ENCODE assay signal across 8 cellular contexts in genomic region chr6:39724787-39725631, GRCh38. TPM values are rescaled to one million over a fixed set of nuclear protein-coding genes. Genes with fewer than 3 reads are reported as not detected.
A peak's percentile ranks its signal among the peaks of the same experiment; 100 is the strongest.
DNase-seq lines count a peak whose midpoint lies in the region; ATAC-seq and TF ChIP-seq lines count a peak whose summit lies in the region.

A gene with protein sequence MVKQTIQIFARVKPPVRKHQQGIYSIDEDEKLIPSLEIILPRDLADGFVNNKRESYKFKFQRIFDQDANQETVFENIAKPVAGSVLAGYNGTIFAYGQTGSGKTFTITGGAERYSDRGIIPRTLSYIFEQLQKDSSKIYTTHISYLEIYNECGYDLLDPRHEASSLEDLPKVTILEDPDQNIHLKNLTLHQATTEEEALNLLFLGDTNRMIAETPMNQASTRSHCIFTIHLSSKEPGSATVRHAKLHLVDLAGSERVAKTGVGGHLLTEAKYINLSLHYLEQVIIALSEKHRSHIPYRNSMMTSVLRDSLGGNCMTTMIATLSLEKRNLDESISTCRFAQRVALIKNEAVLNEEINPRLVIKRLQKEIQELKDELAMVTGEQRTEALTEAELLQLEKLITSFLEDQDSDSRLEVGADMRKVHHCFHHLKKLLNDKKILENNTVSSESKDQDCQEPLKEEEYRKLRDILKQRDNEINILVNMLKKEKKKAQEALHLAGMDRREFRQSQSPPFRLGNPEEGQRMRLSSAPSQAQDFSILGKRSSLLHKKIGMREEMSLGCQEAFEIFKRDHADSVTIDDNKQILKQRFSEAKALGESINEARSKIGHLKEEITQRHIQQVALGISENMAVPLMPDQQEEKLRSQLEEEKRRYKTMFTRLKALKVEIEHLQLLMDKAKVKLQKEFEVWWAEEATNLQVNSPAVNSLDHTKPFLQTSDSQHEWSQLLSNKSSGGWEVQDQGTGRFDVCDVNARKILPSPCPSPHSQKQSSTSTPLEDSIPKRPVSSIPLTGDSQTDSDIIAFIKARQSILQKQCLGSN (minus strand): TSS chr6:39725408. CDS start chr6:39725310, 98 bp downstream.

- H3K4me2 ChIP-seq in GM23248 (ENCODE audit: unreplicated experiment): peak within 1 kb of the TSS; percentile 83
- peak within 1 kb of the TSS; percentile 68 for H3K4me2 ChIP-seq in Loucy (ENCODE audit: low read depth, low read length, poor library complexity, severe bottlenecking)
- H3K4me2 ChIP-seq in SK-N-SH: peak within 1 kb of the TSS; percentile 95

- DNase-seq in DMS79 (lab: John Stamatoyannopoulos, UW) (peak; percentile 90), GM23248 (peak; percentile 97), SK-N-SH (peak; percentile 98), cardiac muscle cell (ENCODE audit: low read depth in 1 of 2, low spot score in 1 of 2) (peak; percentile 95 to 96), ovary (peak; percentile 91 to 95 (median 92)), thoracic aorta (ENCODE audit: low spot score) (peak; percentile 81)
- peak; percentile 80 for DNase-seq in activated naive CD8-positive, alpha-beta T cell treated with anti-CD3 and anti-CD28 coated beads, Interleukin-2, amount 50 U/mL, for 24 hours

- POLR2A ChIA-PET in SK-N-SH (lab: Yijun Ruan, JAX): interaction anchor here (1.4 kb wide), 1 partner anchor 19 kb away, joined by 4 read pairs; no protein-coding TSS in a partner anchor

- WGBS in GM23248 (ENCODE audit: low coverage in 1 of 2, low lambda C conversion rate in 2 of 2, missing lambda C conversion rate in 2 of 2), 2 experiments: 9 to 14% methylated on average over 33 to 55 of the region's 58 CpGs
- 9% methylated on average over 17 of the region's 58 CpGs for WGBS in SK-N-SH (ENCODE audit: low lambda C conversion rate)
- WGBS in ovary, 3 donors: 1 to 2% (median 2%) methylated on average over 54 to 58 of the region's 58 CpGs

- TF ChIP-seq EP300 in SK-N-SH (IDR thresholded peaks at IDR 0.05; ENCODE audit: borderline replicate concordance in 1 of 2, low read depth in 1 of 2, low read length in 1 of 2) (no peak), ovary (IDR thresholded peaks at IDR 0.05) (no peak)

- H3K9ac ChIP-seq in GM23248: peak within 1 kb of the TSS; percentile 74
- H3K9ac ChIP-seq in Loucy (ENCODE audit: low read depth, low read length, poor library complexity, severe bottlenecking): peak within 1 kb of the TSS; percentile 6
- peak within 1 kb of the TSS; percentile 27; the same call in 1 of the 2 replicates for H3K9ac ChIP-seq in SK-N-SH

- H3K9me2 ChIP-seq in GM23248 (ENCODE audit: insufficient read depth): no peaks in the 10 kb centered on the region
- no peaks in the 10 kb centered on the region for H3K9me2 ChIP-seq in Loucy (replicated peaks; ENCODE audit: low read depth, low read length)
- H3K9me2 ChIP-seq in SK-N-SH: no peaks in the 10 kb centered on the region

- H3F3A ChIP-seq in GM23248 (ENCODE audit: insufficient read depth): peaks cover 11% of the 10 kb centered on the region; the same call in 1 of the 2 replicates
- 0 out of 2 replicates have a peak, but pooled peaks cover 6% of the 10 kb centered on the region for H3F3A ChIP-seq in Loucy (ENCODE audit: low read depth)
- no peaks in the 10 kb centered on the region for H3F3A ChIP-seq in SK-N-SH (replicated peaks; ENCODE audit: insufficient read depth)

- H3K27me3 ChIP-seq in GM23248 (replicated peaks; ENCODE audit: insufficient read depth) (no peaks in the 10 kb centered on the region), Loucy (ENCODE audit: insufficient read depth, low read length, poor library complexity, severe bottlenecking) (no peaks in the 10 kb centered on the region), SK-N-SH (ENCODE audit: insufficient read depth) (no peaks in the 10 kb centered on the region), cardiac muscle cell (no peaks in the 10 kb centered on the region), ovary (no peaks in the 10 kb centered on the region), thoracic aorta (replicated peaks; ENCODE audit: insufficient read depth) (no peaks in the 10 kb centered on the region)

- H3K79me2 ChIP-seq in GM23248 (ENCODE audit: insufficient read depth) (no peaks in the 10 kb centered on the region), Loucy (ENCODE audit: insufficient read depth, low read length) (no peaks in the 10 kb centered on the region), SK-N-SH (ENCODE audit: insufficient read depth) (no peaks in the 10 kb centered on the region)

- H3K36me3 ChIP-seq in GM23248 (ENCODE audit: low read depth) (no peaks in the 10 kb centered on the region), Loucy (ENCODE audit: insufficient read depth, low read length) (no peaks in the 10 kb centered on the region), SK-N-SH (replicated peaks in 1 of 2; ENCODE audit: control insufficient read depth in 1 of 2, insufficient read depth in 2 of 2, low read length in 1 of 2) (no peaks in the 10 kb centered on the region), cardiac muscle cell (no peaks in the 10 kb centered on the region), ovary (no peaks in the 10 kb centered on the region), thoracic aorta (no peaks in the 10 kb centered on the region)

- no peaks in the 10 kb centered on the region for H3K9me3 Mint-ChIP-seq in activated naive CD8-positive, alpha-beta T cell treated with anti-CD3 and anti-CD28 coated beads, Interleukin-2, amount 50 U/mL, for 24 hours

- H3K4me3 Mint-ChIP-seq in activated naive CD8-positive, alpha-beta T cell treated with anti-CD3 and anti-CD28 coated beads, Interleukin-2, amount 50 U/mL, for 24 hours: peak within 1 kb of the TSS; percentile 91

- H3K4me1 ChIP-seq in GM23248 (ENCODE audit: insufficient read depth) (0 out of 2 replicates have a peak, but pooled peaks cover 4% of the 10 kb centered on the region), Loucy (ENCODE audit: insufficient read depth, low read length, poor library complexity, severe bottlenecking) (no peaks in the 10 kb centered on the region), SK-N-SH (ENCODE audit: control insufficient read depth in 1 of 2, insufficient read depth in 2 of 2, low read depth in 1 of 2, low read length in 1 of 2) (peaks cover 0 to 7% of the 10 kb centered on the region in 2 experiments; a peak in 2 of 4 replicates), cardiac muscle cell (ENCODE audit: low read depth) (no peaks in the 10 kb centered on the region), ovary (ENCODE audit: insufficient read depth) (peaks cover 5% of the 10 kb centered on the region), thoracic aorta (ENCODE audit: control insufficient read depth in 1 of 2, low read depth in 2 of 2) (peaks cover 2 to 9% of the 10 kb centered on the region in 2 donors)

- peaks cover 4% of the 10 kb centered on the region for H3K4me1 Mint-ChIP-seq in activated naive CD8-positive, alpha-beta T cell treated with anti-CD3 and anti-CD28 coated beads, Interleukin-2, amount 50 U/mL, for 24 hours

- H3K4me3 ChIP-seq in GM23248 (peak within 1 kb of the TSS; percentile 88), Loucy (ENCODE audit: low read length, poor library complexity, severe bottlenecking) (peak within 1 kb of the TSS; percentile 82), SK-N-SH (ENCODE audit: low read depth in 2 of 2, low read length in 1 of 2) (peak within 1 kb of the TSS; percentile 71 to 77), cardiac muscle cell (peak within 1 kb of the TSS; percentile 66), ovary (peak within 1 kb of the TSS; percentile 84), thoracic aorta (peak within 1 kb of the TSS; percentile 95)

- intact Hi-C loops in ovary (cut with DNase I): no loop called here

- CTCF ChIA-PET in SK-N-SH (lab: Yijun Ruan, JAX): interaction anchor here (1.0 to 1.3 kb wide), 3 partner anchors 12 to 363 kb away, joined by 3 to 4 read pairs (median 4); no protein-coding TSS in a partner anchor

- H3K9me3 ChIP-seq in GM23248 (ENCODE audit: low read depth) (no peaks in the 10 kb centered on the region), Loucy (ENCODE audit: insufficient read depth, low read depth, low read length) (no peaks in the 10 kb centered on the region), SK-N-SH (no peaks in the 10 kb centered on the region), cardiac muscle cell (ENCODE audit: low read depth) (no peaks in the 10 kb centered on the region), ovary (no peaks in the 10 kb centered on the region), thoracic aorta (no peaks in the 10 kb centered on the region)

- H2AFZ ChIP-seq in GM23248: peak within 1 kb of the TSS; percentile 98
- H2AFZ ChIP-seq in Loucy (ENCODE audit: low read length): peak within 1 kb of the TSS; percentile 94
- H2AFZ ChIP-seq in SK-N-SH (ENCODE audit: low read depth): peak within 1 kb of the TSS; percentile 94

- ATAC-seq in activated naive CD8-positive, alpha-beta T cell treated with anti-CD3 and anti-CD28 coated beads, Interleukin-2, amount 50 U/mL, for 24 hours: peak; percentile 98
- ATAC-seq in thoracic aorta (ENCODE audit: insufficient number of reproducible peaks, low FRiP score, low read depth): peak; percentile 97

- in situ Hi-C loops in GM23248 (cut with MboI): no loop called here

- no peak within 1 kb of the TSS for H3K27ac ChIP-seq in GM23248
- peak within 1 kb of the TSS in 1 of 2 experiments; percentile 39; a peak in 2 of 4 replicates for H3K27ac ChIP-seq in SK-N-SH (ENCODE audit: low read depth in 2 of 2, low read length in 1 of 2)
- no peak within 1 kb of the TSS for H3K27ac ChIP-seq in cardiac muscle cell
- H3K27ac ChIP-seq in ovary: no peak within 1 kb of the TSS
- H3K27ac ChIP-seq in thoracic aorta: peak within 1 kb of the TSS; percentile 37 to 46

- peak within 1 kb of the TSS; percentile 80 for H3K27ac Mint-ChIP-seq in activated naive CD8-positive, alpha-beta T cell treated with anti-CD3 and anti-CD28 coated beads, Interleukin-2, amount 50 U/mL, for 24 hours

- H4K20me1 ChIP-seq in GM23248 (ENCODE audit: insufficient read depth) (no peaks in the 10 kb centered on the region), Loucy (ENCODE audit: insufficient read depth, low read length, poor library complexity, severe bottlenecking) (no peaks in the 10 kb centered on the region), SK-N-SH (ENCODE audit: insufficient read depth) (no peaks in the 10 kb centered on the region)

- TF ChIP-seq POLR2A in ovary (IDR thresholded peaks at IDR 0.05): no peak

- H3K27me3 Mint-ChIP-seq in activated naive CD8-positive, alpha-beta T cell treated with anti-CD3 and anti-CD28 coated beads, Interleukin-2, amount 50 U/mL, for 24 hours: no peaks in the 10 kb centered on the region

- peak; percentile 41 for TF ChIP-seq RAD21 in SK-N-SH (IDR thresholded peaks at IDR 0.05; ENCODE audit: low read length)

- TF ChIP-seq CTCF in Loucy (conservative IDR thresholded peaks at IDR 0.05; ENCODE audit: low read length) (no peak), SK-N-SH (IDR thresholded peaks at IDR 0.05) (no peak), cardiac muscle cell (IDR thresholded peaks at IDR 0.05; ENCODE audit: low read depth, low read length) (no peak), ovary (IDR thresholded peaks at IDR 0.05) (peak in 1 of 3 donors; percentile 14), thoracic aorta (IDR thresholded peaks at IDR 0.05) (peak; percentile 12)

- H3K36me3 Mint-ChIP-seq in activated naive CD8-positive, alpha-beta T cell treated with anti-CD3 and anti-CD28 coated beads, Interleukin-2, amount 50 U/mL, for 24 hours (ENCODE audit: low read depth): no peaks in the 10 kb centered on the region

RNA-seq across cellular contexts. Expression of the gene that starts here (rescaled TPM):
- total RNA-seq in GM23248 (2014; rRNA removed; shearing (Covaris generic)): 0.22 and 0.51 TPM in 2 replicates
- polyA plus RNA-seq in GM23248 (2016; fragmentation: Nextera tagmentation; extraction: Ambion mirVana) (0.87 and 0.91 TPM in 2 replicates), SK-N-SH (2012; rRNA removed) (0.13 and 0.18 TPM in 2 replicates), cardiac muscle cell (1.7 and 2.9 TPM in 2 replicates), ovary (1 to 10 TPM in 1 of 2 donors, under 1 TPM in 1; 0.15 to 1.5 TPM)
- 0.13 and 0.30 TPM in 2 replicates for polyA plus RNA-seq in SK-N-SH (2012; cell fraction: cytosol; rRNA removed)
- polyA plus RNA-seq in SK-N-SH (2012; cell fraction: nucleus; rRNA removed): 0.08 and 0.12 TPM in 2 replicates
- total RNA-seq in cardiac muscle cell (0.69 and 0.88 TPM in 2 replicates), ovary (1 to 10 TPM in 2 of 7 donors, under 1 TPM in 5; 0.12 to 2.1 (median 0.82) TPM), thoracic aorta (not detected)

Comparison
In these comparisons a context has a peak if more than half of its experiments do, and no peak if none do; other contexts are left out.
1. Peak in DNase-seq, H3K4me3 ChIP-seq, H3K9ac ChIP-seq and H3K4me2 ChIP-seq in GM23248; RNA of the gene not detected or under 1 TPM.
2. Peak in DNase-seq, H3K4me3 ChIP-seq, H3K9ac ChIP-seq and H3K4me2 ChIP-seq in SK-N-SH; RNA of the gene not detected or under 1 TPM.
3. Peak in DNase-seq, ATAC-seq, H3K4me3 ChIP-seq and H3K27ac ChIP-seq in thoracic aorta; RNA of the gene not detected or under 1 TPM.
4. H3K9ac ChIP-seq: peak in every context shown above with its lines; median percentile 74 in GM23248; 27 in SK-N-SH; 6 in Loucy.